In genomic region chr6:108161724-108162282, GRCh38 we compare ENCODE assay signal across 29 cellular contexts. TPM values are rescaled to one million over a fixed set of nuclear protein-coding genes. Genes with fewer than 3 reads are reported as not detected.
"Had no signal": no experiment of that assay in that cellular context is flagged by ENCODE, and none has a peak within 500 bp of the region (broad histone marks: within the 10 kb centered on the region; RNA-seq: fewer than 3 reads in every experiment).

No MANE protein-coding gene starts in this region.

- DNase-seq: hypothalamus; immature natural killer cell; kidney; left colon; left lung; lower lobe of right lung; mammary epithelial cell; mesenchymal stem cell; naive thymus-derived CD8-positive, alpha-beta T cell; pancreas; posterior cingulate gyrus; retina; right cardiac atrium; sigmoid colon; small intestine; spleen; stimulated activated CD4-positive, alpha-beta T cell treated with anti-CD3 and anti-CD28 coated beads, Interleukin-4, amount 100 ng/mL, for 24 hours; stimulated activated naive CD4-positive, alpha-beta T cell; stimulated activated naive CD8-positive, alpha-beta T cell treated with anti-CD3 and anti-CD28 coated beads, Interleukin-15, amount 100 ng/mL, for 72 hours; substantia nigra; uterus had no signal

- H3K9me3 Mint-ChIP-seq: nephron; stimulated activated effector memory CD8-positive, alpha-beta T cell treated with anti-CD3 and anti-CD28 coated beads, Interleukin-12 subunit alpha, Interleukin-12 subunit beta, amount 100 ng/mL, for 72 hours; stimulated activated naive CD8-positive, alpha-beta T cell treated with anti-CD3 and anti-CD28 coated beads, Interleukin-15, amount 100 ng/mL, for 72 hours had no signal

- H3K4me3 Mint-ChIP-seq: immature natural killer cell; naive thymus-derived CD8-positive, alpha-beta T cell; nephron; stimulated activated effector memory CD8-positive, alpha-beta T cell treated with anti-CD3 and anti-CD28 coated beads, Interleukin-12 subunit alpha, Interleukin-12 subunit beta, amount 100 ng/mL, for 72 hours; stimulated activated naive CD8-positive, alpha-beta T cell treated with anti-CD3 and anti-CD28 coated beads, Interleukin-15, amount 100 ng/mL, for 72 hours had no signal

- H3K27ac ChIP-seq: left lung, lower lobe of right lung, pancreas, prostate gland, sigmoid colon, spleen, tibial nerve, uterus had no signal

- H3K4me3 ChIP-seq: left lung, lower lobe of right lung, pancreas, prostate gland, sigmoid colon, spleen, tibial nerve, uterus had no signal

- H3K36me3 ChIP-seq: left lung, lower lobe of right lung, pancreas, prostate gland, sigmoid colon, spleen, tibial nerve, uterus had no signal

- FAIRE-seq: islet of Langerhans, kidney, pancreas, small intestine had no signal

- ATAC-seq: left colon; left lung; lower lobe of right lung; naive thymus-derived CD8-positive, alpha-beta T cell; pancreas; right cardiac atrium; stimulated activated effector memory CD8-positive, alpha-beta T cell treated with anti-CD3 and anti-CD28 coated beads, Interleukin-12 subunit alpha, Interleukin-12 subunit beta, amount 100 ng/mL, for 72 hours; stimulated activated naive CD8-positive, alpha-beta T cell treated with anti-CD3 and anti-CD28 coated beads, Interleukin-15, amount 100 ng/mL, for 72 hours had no signal

- H3K27ac Mint-ChIP-seq: immature natural killer cell; naive thymus-derived CD8-positive, alpha-beta T cell; nephron; stimulated activated effector memory CD8-positive, alpha-beta T cell treated with anti-CD3 and anti-CD28 coated beads, Interleukin-12 subunit alpha, Interleukin-12 subunit beta, amount 100 ng/mL, for 72 hours; stimulated activated naive CD8-positive, alpha-beta T cell treated with anti-CD3 and anti-CD28 coated beads, Interleukin-15, amount 100 ng/mL, for 72 hours had no signal

- H3K9me3 ChIP-seq: left lung, lower lobe of right lung, pancreas, prostate gland, sigmoid colon, spleen, tibial nerve, uterus had no signal

RNA-seq across cellular contexts. Expression of gene NR2E1, which starts 4.0 kb away (rescaled TPM):
- total RNA-seq: kidney; left colon; left lung; liver; lower lobe of right lung; mucosa of gallbladder; naive thymus-derived CD8-positive, alpha-beta T cell; omental fat pad; right cardiac atrium; sigmoid colon; spleen; tibial nerve; uterus had no signal
- polyA plus RNA-seq: immature natural killer cell; liver; mammary epithelial cell; naive thymus-derived CD8-positive, alpha-beta T cell; right cardiac atrium; sigmoid colon; small intestine; spleen had no signal
